In the genomic region with DNA sequence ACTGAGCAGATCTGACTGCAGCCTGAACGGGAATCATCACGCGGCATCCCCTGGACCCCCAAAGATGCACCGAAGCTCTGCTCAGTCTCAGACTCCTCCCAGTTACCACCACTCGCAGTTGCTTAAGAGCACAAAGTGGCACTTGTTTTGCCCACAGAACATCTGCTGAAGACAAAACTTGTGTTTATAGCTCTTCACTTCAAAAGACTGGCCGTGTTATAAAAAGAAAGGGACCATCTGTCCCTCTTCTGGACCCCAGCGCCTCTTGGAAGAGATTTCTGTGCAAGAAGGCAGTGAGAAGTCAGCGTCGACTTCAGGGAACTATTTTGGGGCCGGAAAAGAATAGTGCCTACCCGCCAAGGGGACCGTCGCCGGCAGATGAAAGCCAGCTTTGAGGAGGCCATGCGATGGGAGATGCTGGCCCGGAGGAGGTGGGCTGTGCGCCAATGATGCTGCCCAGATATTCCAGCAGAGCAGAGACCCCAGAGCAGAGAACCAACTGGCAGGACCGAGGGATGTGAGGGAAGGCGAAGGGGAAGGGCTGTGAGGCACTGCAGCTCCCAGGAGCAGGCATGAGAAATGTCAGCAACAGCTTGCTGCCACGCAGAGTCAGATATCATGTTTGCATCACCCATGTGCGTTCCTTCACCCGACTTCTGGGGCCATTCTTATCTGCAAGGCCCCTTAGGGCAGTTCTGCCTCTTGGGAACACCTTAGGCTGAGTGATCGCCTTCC, we compare ENCODE assay signal across 13 cellular contexts.
"Had no signal": no experiment of that assay in that cellular context is flagged by ENCODE, and none has a peak within 500 bp of the region (broad histone marks: within the 10 kb centered on the region; RNA-seq: fewer than 3 reads in every experiment).

No MANE protein-coding gene starts in this region.

- DNase-seq: activated CD4-positive, CD25-positive, alpha-beta regulatory T cell treated with anti-CD3 and anti-CD28 coated beads, Interleukin-2, amount 50 U/mL, for 72 hours; activated CD8-positive, alpha-beta memory T cell treated with anti-CD3 and anti-CD28 coated beads for 24 hours; activated gamma-delta T cell; adrenal gland; effector memory CD4-positive, alpha-beta T cell; heart right ventricle; immature natural killer cell; mesenchymal stem cell; natural killer cell; nucleus accumbens; stomach; T-helper 1 cell had no signal

- ATAC-seq: activated naive CD4-positive, alpha-beta T cell treated with anti-CD3 and anti-CD28 coated beads, Interleukin-2, amount 50 U/mL, for 72 hours; natural killer cell had no signal
